In the genomic region with DNA sequence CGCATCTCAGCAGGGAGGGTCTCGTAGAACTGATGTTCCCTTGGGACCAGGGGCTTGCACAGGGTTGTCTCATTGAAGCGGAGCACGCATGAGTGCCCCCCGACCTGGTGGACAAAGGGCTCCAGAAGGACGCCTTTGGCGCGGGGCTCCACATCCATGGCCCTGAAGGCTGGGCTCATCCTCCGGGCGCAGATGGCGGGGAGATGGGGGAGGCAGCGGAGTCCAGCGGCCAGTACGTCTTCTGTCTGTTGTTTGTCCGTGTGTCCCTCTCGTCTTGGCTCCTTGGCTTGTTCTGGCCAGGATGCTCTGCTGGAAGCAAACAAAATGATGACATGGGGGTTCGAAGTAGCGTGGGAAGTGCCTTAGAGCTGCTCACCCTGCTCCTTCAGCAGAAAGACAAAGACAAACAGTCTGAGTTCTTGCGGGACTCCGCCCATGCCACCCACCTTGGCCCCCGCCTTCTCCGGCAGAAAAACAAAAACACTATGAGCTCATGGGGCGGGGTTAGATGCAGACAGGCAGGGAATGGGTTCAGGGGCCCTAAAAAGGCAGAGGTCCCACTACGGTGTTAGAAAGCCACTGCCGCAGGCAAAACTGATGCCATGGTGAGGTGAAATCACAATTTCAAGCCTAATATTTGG, we compare ENCODE assay signal across 9 cellular contexts. TPM values are rescaled to one million over a fixed set of nuclear protein-coding genes. Genes with fewer than 3 reads are reported as not detected.
DNase-seq lines count a peak whose midpoint lies in the region; ATAC-seq, FAIRE-seq and TF ChIP-seq lines count a peak whose summit lies in the region.
"Had no signal": no experiment of that assay in that cellular context is flagged by ENCODE, and none has a peak within 500 bp of the region (broad histone marks: within the 10 kb centered on the region; RNA-seq: fewer than 3 reads in every experiment).

No MANE protein-coding gene starts in this region.

- H3K27ac Mint-ChIP-seq in CD8-positive, alpha-beta T cell = peak overlapping the region; percentile 49
- peak overlapping the region; percentile 94 for H3K27ac Mint-ChIP-seq in WTC11

- no peaks in the 10 kb centered on the region for H3K27me3 ChIP-seq in CD8-positive, alpha-beta T cell (ENCODE audit: insufficient read depth, low read length)
- H3K27me3 ChIP-seq in pancreas = no peaks in the 10 kb centered on the region

- no peaks in the 10 kb centered on the region for H3K9me3 ChIP-seq in CD8-positive, alpha-beta T cell (ENCODE audit: low read length)
- H3K9me3 ChIP-seq in pancreas = no peaks in the 10 kb centered on the region

- peaks cover 33% of the 10 kb centered on the region for H3K4me1 Mint-ChIP-seq in CD8-positive, alpha-beta T cell (ENCODE audit: low read depth)
- H3K4me1 Mint-ChIP-seq in WTC11 = peaks cover 28% of the 10 kb centered on the region

- POLR2A ChIA-PET in CD8-positive, alpha-beta T cell (lab: Charles Lee) = no interaction called here
- POLR2A ChIA-PET in WTC11 (lab: Charles Lee) = interaction anchor here (0.7 to 1.6 kb wide), 3 partner anchors 10 to 22 kb away, joined by 3 to 6 read pairs (median 3); a partner anchor contains a TSS

- FAIRE-seq in pancreas (lab: Jason Lieb, UNC) = no peak

- DNase-seq in CD8-positive, alpha-beta T cell = peak in 2 of 7 experiments; percentile 20 to 43
- DNase-seq in WTC11 (ENCODE audit: low spot score) = peak; percentile 80
- DNase-seq in Right ventricle myocardium superior = peak; percentile 80
- DNase-seq in pancreas = no peak
- no peak for DNase-seq in COLO829 (ENCODE audit: low spot score)
- DNase-seq in activated naive CD4-positive, alpha-beta T cell treated with Interleukin-2 at 50 U/mL for 16 hours = no peak
- DNase-seq: activated T-cell treated with anti-CD3 and anti-CD28 coated beads, Interleukin-2, amount 50 U/mL, for 4 hours had no signal

- peaks cover 37% of the 10 kb centered on the region for H3K36me3 ChIP-seq in CD8-positive, alpha-beta T cell (ENCODE audit: insufficient read depth, low read length)
- peaks cover 9 to 35% (median 24%) of the 10 kb centered on the region in 3 donors for H3K36me3 ChIP-seq in pancreas

- H3K36me3 Mint-ChIP-seq in CD8-positive, alpha-beta T cell = peaks cover 69% of the 10 kb centered on the region
- H3K36me3 Mint-ChIP-seq in WTC11 = peaks cover 61% of the 10 kb centered on the region

- CTCF ChIA-PET in CD8-positive, alpha-beta T cell (lab: Charles Lee) = interaction anchor here (0.8 to 0.9 kb wide), 2 partner anchors 12 to 257 kb away, joined by 3 to 4 read pairs; no protein-coding TSS in a partner anchor
- CTCF ChIA-PET in WTC11 (lab: Charles Lee) = interaction anchor here (0.8 to 3.5 kb wide), 9 partner anchors 9 to 476 kb away, joined by 3 to 26 read pairs (median 5); a partner anchor contains a TSS

- H3K4me3 ChIP-seq in CD8-positive, alpha-beta T cell (ENCODE audit: low read depth, low read length) = no peak overlapping the region
- no peak overlapping the region for H3K4me3 ChIP-seq in pancreas

- peaks cover 3% of the 10 kb centered on the region for H3K4me1 ChIP-seq in CD8-positive, alpha-beta T cell (ENCODE audit: insufficient read depth, low read length)
- H3K4me1 ChIP-seq in pancreas = peaks cover 10 to 13% (median 12%) of the 10 kb centered on the region in 3 donors

- no peak for TF ChIP-seq CTCF in CD8-positive, alpha-beta T cell (IDR thresholded peaks at IDR 0.05)
- no peak for TF ChIP-seq CTCF in WTC11 (IDR thresholded peaks at IDR 0.05)
- TF ChIP-seq CTCF in pancreas (IDR thresholded peaks at IDR 0.05) = no peak

- no peak overlapping the region for H3K4me3 Mint-ChIP-seq in CD8-positive, alpha-beta T cell
- H3K4me3 Mint-ChIP-seq in WTC11 = peak overlapping the region; percentile 42
- H3K4me3 Mint-ChIP-seq: activated T-cell treated with anti-CD3 and anti-CD28 coated beads, Interleukin-2, amount 50 U/mL, for 4 hours had no signal

- no peaks in the 10 kb centered on the region for H3K27me3 Mint-ChIP-seq in CD8-positive, alpha-beta T cell (ENCODE audit: low read depth)
- H3K27me3 Mint-ChIP-seq in WTC11 (ENCODE audit: low read depth) = no peaks in the 10 kb centered on the region

- intact Hi-C loops in CD8-positive, alpha-beta T cell (cut with DNase I, micrococcal nuclease) = no loop called here
- intact Hi-C loops in Right ventricle myocardium superior (cut with DNase I) (no loop called here), pancreas (cut with DNase I) (no loop called here)

- H3K9me3 Mint-ChIP-seq in CD8-positive, alpha-beta T cell = no peaks in the 10 kb centered on the region
- H3K9me3 Mint-ChIP-seq in WTC11 = no peaks in the 10 kb centered on the region
- H3K9me3 Mint-ChIP-seq: activated T-cell treated with anti-CD3 and anti-CD28 coated beads, Interleukin-2, amount 50 U/mL, for 4 hours had no signal

- peak; percentile 77 for ATAC-seq in CD8-positive, alpha-beta T cell
- ATAC-seq in WTC11 (peak; percentile 89), Right ventricle myocardium superior (ENCODE audit: poor library complexity) (peak; percentile 86), pancreas (peak in 3 of 4 donors; percentile 13 to 30 (median 27)), GM18511 (IDR thresholded peaks at IDR 0.05; ENCODE audit: unreplicated experiment) (no peak), GM21381 (IDR thresholded peaks at IDR 0.05; ENCODE audit: unreplicated experiment) (no peak)
- ATAC-seq: activated T-cell treated with anti-CD3 and anti-CD28 coated beads, Interleukin-2, amount 50 U/mL, for 4 hours had no signal

- H3K27ac ChIP-seq in CD8-positive, alpha-beta T cell (ENCODE audit: low read depth, low read length) = no peak overlapping the region
- peak overlapping the region in 1 of 4 donors; percentile 33 for H3K27ac ChIP-seq in pancreas

- WGBS in pancreas, 2 donors = 84 to 86% methylated on average over 24 to 25 of the region's 25 CpGs

TF ChIP-seq in WTC11, 78 proteins besides CTCF, POLR2A, EP300 and RAD21:
- TF ChIP-seq FOXJ3 (CRISPR knock-in tag; IDR thresholded peaks at IDR 0.05; ENCODE audit: borderline replicate concordance) (no peak), JUN (CRISPR knock-in tag; IDR thresholded peaks at IDR 0.05) (0 out of 2 replicates have a peak, but pooled peaks have one; percentile 33), FOXP1 (CRISPR knock-in tag; IDR thresholded peaks at IDR 0.05; ENCODE audit: borderline replicate concordance) (no peak)
- TF ChIP-seq, protein P1, sequence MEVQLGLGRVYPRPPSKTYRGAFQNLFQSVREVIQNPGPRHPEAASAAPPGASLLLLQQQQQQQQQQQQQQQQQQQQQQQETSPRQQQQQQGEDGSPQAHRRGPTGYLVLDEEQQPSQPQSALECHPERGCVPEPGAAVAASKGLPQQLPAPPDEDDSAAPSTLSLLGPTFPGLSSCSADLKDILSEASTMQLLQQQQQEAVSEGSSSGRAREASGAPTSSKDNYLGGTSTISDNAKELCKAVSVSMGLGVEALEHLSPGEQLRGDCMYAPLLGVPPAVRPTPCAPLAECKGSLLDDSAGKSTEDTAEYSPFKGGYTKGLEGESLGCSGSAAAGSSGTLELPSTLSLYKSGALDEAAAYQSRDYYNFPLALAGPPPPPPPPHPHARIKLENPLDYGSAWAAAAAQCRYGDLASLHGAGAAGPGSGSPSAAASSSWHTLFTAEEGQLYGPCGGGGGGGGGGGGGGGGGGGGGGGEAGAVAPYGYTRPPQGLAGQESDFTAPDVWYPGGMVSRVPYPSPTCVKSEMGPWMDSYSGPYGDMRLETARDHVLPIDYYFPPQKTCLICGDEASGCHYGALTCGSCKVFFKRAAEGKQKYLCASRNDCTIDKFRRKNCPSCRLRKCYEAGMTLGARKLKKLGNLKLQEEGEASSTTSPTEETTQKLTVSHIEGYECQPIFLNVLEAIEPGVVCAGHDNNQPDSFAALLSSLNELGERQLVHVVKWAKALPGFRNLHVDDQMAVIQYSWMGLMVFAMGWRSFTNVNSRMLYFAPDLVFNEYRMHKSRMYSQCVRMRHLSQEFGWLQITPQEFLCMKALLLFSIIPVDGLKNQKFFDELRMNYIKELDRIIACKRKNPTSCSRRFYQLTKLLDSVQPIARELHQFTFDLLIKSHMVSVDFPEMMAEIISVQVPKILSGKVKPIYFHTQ (CRISPR knock-in tag; IDR thresholded peaks at IDR 0.05) = no peak
- TF ChIP-seq, protein P2, sequence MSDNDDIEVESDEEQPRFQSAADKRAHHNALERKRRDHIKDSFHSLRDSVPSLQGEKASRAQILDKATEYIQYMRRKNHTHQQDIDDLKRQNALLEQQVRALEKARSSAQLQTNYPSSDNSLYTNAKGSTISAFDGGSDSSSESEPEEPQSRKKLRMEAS (CRISPR knock-in tag; IDR thresholded peaks at IDR 0.05) = 0 out of 2 replicates have a peak, but pooled peaks have one; percentile 23

RNA-seq across cellular contexts. Expression of a gene that starts 9.5 kb away (rescaled TPM):
- total RNA-seq in CD8-positive, alpha-beta T cell = 1 to 10 TPM; 7.7 to 8.1 TPM
- total RNA-seq in WTC11 (2021) (40.1 to 50.1 TPM (median 47.1 TPM) in 3 replicates), Right ventricle myocardium superior (13.3 TPM), pancreas (10 to 100 TPM in 1 of 6 donors, 1 to 10 TPM in 5; 5.4 to 10.2 (median 7.2) TPM)
- 10 to 100 TPM; 12.0 to 17.0 TPM for polyA plus RNA-seq in pancreas

RNA-seq across cellular contexts. Expression of a gene that starts 21.8 kb away (rescaled TPM):
- total RNA-seq in CD8-positive, alpha-beta T cell = 100 to 1,000 TPM; 118 to 123 TPM
- total RNA-seq in WTC11 (2021) (113 to 123 TPM (median 114 TPM) in 3 replicates), Right ventricle myocardium superior (22.7 TPM), pancreas (10 to 100 TPM; 19.1 to 47.1 (median 29.3) TPM)
- 100 to 1,000 TPM; 105 to 107 TPM for polyA plus RNA-seq in pancreas

RNA-seq across cellular contexts. Expression of a gene that starts 32.5 kb away (rescaled TPM):
- total RNA-seq in CD8-positive, alpha-beta T cell = 1 to 10 TPM; 7.5 to 7.7 TPM
- total RNA-seq in WTC11 (2021) = 27.9 to 35.7 TPM (median 32.7 TPM) in 3 replicates
- 0.16 TPM for total RNA-seq in Right ventricle myocardium superior
- 1 to 10 TPM in 4 of 6 donors, under 1 TPM in 2; 0.51 to 1.8 (median 1.1) TPM for total RNA-seq in pancreas
- 10 to 100 TPM in 1 of 2 donors, 1 to 10 TPM in 1; 6.3 to 13.9 TPM for polyA plus RNA-seq in pancreas

RNA-seq across cellular contexts. Expression of a gene that starts 60.0 kb away (rescaled TPM):
- total RNA-seq in CD8-positive, alpha-beta T cell = 10 to 100 TPM; 10.9 to 13.5 TPM
- total RNA-seq in WTC11 (2021) (57.2 to 58.9 TPM (median 57.8 TPM) in 3 replicates), Right ventricle myocardium superior (10.8 TPM), pancreas (10 to 100 TPM in 2 of 6 donors, 1 to 10 TPM in 4; 6.2 to 15.9 (median 8.9) TPM)
- 10 to 100 TPM; 25.2 to 32.1 TPM for polyA plus RNA-seq in pancreas

Comparison
In these comparisons a context has a peak if more than half of its experiments do, and no peak if none do; other contexts are left out.
1. ATAC-seq: peak in CD8-positive, alpha-beta T cell (single experiment), WTC11 (single experiment), Right ventricle myocardium superior (single experiment) and pancreas (3 of 4); none in GM18511 (single experiment) and GM21381 (single experiment).
2. DNase-seq: peak in WTC11 (single experiment) and Right ventricle myocardium superior (single experiment); none in pancreas (0 of 6), COLO829 (single experiment) and activated naive CD4-positive, alpha-beta T cell treated with Interleukin-2 at 50 U/mL for 16 hours (single experiment).